ENCODE assay signal across 26 cellular contexts in the genomic region with DNA sequence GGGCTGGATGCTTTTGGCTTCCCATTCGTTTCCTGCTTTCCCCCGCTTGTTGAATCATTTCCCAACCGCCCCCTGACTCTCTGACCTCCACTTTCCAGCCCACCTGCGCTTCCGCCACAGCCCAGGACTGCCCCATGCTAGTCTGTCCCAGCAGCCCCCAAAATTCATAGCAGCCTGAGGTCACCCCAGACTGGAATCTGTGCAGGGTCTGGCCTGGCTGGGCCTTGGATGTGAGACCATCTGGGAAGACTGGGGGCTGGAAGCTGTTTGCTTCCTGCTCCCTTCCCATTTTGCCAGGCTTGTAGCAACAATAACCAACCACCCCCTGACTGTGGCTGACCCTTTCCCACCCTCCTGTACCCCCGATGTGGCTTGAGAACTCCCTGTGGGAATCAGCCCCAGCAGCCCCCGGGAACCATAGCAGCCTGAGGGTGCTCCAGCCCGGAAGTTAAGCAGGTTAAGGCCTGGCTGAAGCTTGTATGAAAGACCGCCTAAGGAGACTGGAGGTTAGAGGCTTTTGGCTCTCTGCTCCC.
"Had no signal": no experiment of that assay in that cellular context is flagged by ENCODE, and none has a peak within 500 bp of the region (broad histone marks: within the 10 kb centered on the region; RNA-seq: fewer than 3 reads in every experiment).

No MANE protein-coding gene starts in this region.

- H3K4me3 ChIP-seq: gastroesophageal sphincter, heart left ventricle, hepatocyte, left lung, prostate gland, sigmoid colon, stomach, thyroid gland had no signal

- H3K27ac Mint-ChIP-seq: dendritic cell treated with granulocyte-macrophage colony-stimulating factor and Interleukin-4, amounts not matched to agents 40 ng/mL and 50 ng/mL, for 4 days; endodermal cell; naive thymus-derived CD8-positive, alpha-beta T cell; stimulated activated effector memory CD8-positive, alpha-beta T cell treated with anti-CD3 and anti-CD28 coated beads, Interleukin-12 subunit alpha, Interleukin-12 subunit beta, amount 100 ng/mL, for 72 hours had no signal

- H3K9me3 ChIP-seq: prostate gland, thyroid gland had no signal

- H3K4me1 Mint-ChIP-seq: endodermal cell; stimulated activated effector memory CD8-positive, alpha-beta T cell treated with anti-CD3 and anti-CD28 coated beads, Interleukin-12 subunit alpha, Interleukin-12 subunit beta, amount 100 ng/mL, for 72 hours had no signal

- H3K36me3 ChIP-seq: gastroesophageal sphincter, heart left ventricle, left lung, prostate gland, sigmoid colon, stomach, thyroid gland had no signal

- H3K27ac ChIP-seq: epithelial cell of prostate, foreskin keratinocyte, gastroesophageal sphincter, heart left ventricle, hepatocyte, left lung, prostate gland, sigmoid colon, stomach, thyroid gland had no signal

- H3K4me1 ChIP-seq: foreskin keratinocyte, gastroesophageal sphincter, heart left ventricle, left lung, prostate gland, sigmoid colon, stomach, thyroid gland had no signal

- H3K4me3 Mint-ChIP-seq: dendritic cell treated with granulocyte-macrophage colony-stimulating factor and Interleukin-4, amounts not matched to agents 40 ng/mL and 50 ng/mL, for 4 days; endodermal cell; naive thymus-derived CD8-positive, alpha-beta T cell; stimulated activated effector memory CD8-positive, alpha-beta T cell treated with anti-CD3 and anti-CD28 coated beads, Interleukin-12 subunit alpha, Interleukin-12 subunit beta, amount 100 ng/mL, for 72 hours had no signal

- H3K27me3 ChIP-seq: foreskin keratinocyte, hepatocyte, left lung, sigmoid colon, stomach, thyroid gland had no signal

- ATAC-seq: esophagus mucosa; foreskin keratinocyte; gastroesophageal sphincter; heart left ventricle; left cardiac atrium; left lung; naive thymus-derived CD8-positive, alpha-beta T cell; right cardiac atrium; stimulated activated effector memory CD8-positive, alpha-beta T cell treated with anti-CD3 and anti-CD28 coated beads, Interleukin-12 subunit alpha, Interleukin-12 subunit beta, amount 100 ng/mL, for 72 hours had no signal

- H3K36me3 Mint-ChIP-seq: stimulated activated effector memory CD8-positive, alpha-beta T cell treated with anti-CD3 and anti-CD28 coated beads, Interleukin-12 subunit alpha, Interleukin-12 subunit beta, amount 100 ng/mL, for 72 hours had no signal

- H3K27me3 Mint-ChIP-seq: dendritic cell treated with granulocyte-macrophage colony-stimulating factor and Interleukin-4, amounts not matched to agents 40 ng/mL and 50 ng/mL, for 4 days had no signal

- DNase-seq: cerebellar nuclear complex; effector CD8-positive, alpha-beta T cell; endodermal cell; foreskin keratinocyte; heart left ventricle; left cardiac atrium; mammary epithelial cell; mesendoderm; midbrain; naive thymus-derived CD8-positive, alpha-beta T cell; occipital lobe; sigmoid colon; stimulated activated CD4-positive, alpha-beta T cell treated with anti-CD3 and anti-CD28 coated beads, Interleukin-4, amount 100 ng/mL, for 24 hours; stimulated activated naive CD4-positive, alpha-beta T cell treated with Interleukin-2 at 50 U/mL for 16 hours; stomach; thyroid gland; trophoblast cell had no signal
